In genomic region chr6:157002795-157003194, GRCh38 we compare ENCODE assay signal across 2 cellular contexts.
A peak's percentile ranks its signal among the peaks of the same experiment; 100 is the strongest.
TF ChIP-seq lines count a peak whose summit lies in the region.

No MANE protein-coding gene starts in this region.

TF ChIP-seq in HEK293, 187 proteins besides CTCF, POLR2A, EP300 and RAD21 (continued from another document):
- TF ChIP-seq ZSCAN5A (tag by site-specific recombination; IDR thresholded peaks at IDR 0.05): no peak
- TF ChIP-seq BCL6B (tag by site-specific recombination; IDR thresholded peaks at IDR 0.05): peak; percentile 33; the same call in 1 of the 2 replicates

TF ChIP-seq in H1, 55 proteins besides CTCF, POLR2A, EP300 and RAD21 (continued from another document):
- TF ChIP-seq CHD1 (IDR thresholded peaks at IDR 0.05; ENCODE audit: low read depth, low read length) (no peak), PHF8 (conservative IDR thresholded peaks at IDR 0.05; ENCODE audit: low read depth, low read length) (no peak), SRF (IDR thresholded peaks at IDR 0.05; ENCODE audit: low read depth, low read length) (no peak), RFX5 (IDR thresholded peaks at IDR 0.05; ENCODE audit: borderline replicate concordance, low read depth, low read length) (no peak)
